In the genomic region with DNA sequence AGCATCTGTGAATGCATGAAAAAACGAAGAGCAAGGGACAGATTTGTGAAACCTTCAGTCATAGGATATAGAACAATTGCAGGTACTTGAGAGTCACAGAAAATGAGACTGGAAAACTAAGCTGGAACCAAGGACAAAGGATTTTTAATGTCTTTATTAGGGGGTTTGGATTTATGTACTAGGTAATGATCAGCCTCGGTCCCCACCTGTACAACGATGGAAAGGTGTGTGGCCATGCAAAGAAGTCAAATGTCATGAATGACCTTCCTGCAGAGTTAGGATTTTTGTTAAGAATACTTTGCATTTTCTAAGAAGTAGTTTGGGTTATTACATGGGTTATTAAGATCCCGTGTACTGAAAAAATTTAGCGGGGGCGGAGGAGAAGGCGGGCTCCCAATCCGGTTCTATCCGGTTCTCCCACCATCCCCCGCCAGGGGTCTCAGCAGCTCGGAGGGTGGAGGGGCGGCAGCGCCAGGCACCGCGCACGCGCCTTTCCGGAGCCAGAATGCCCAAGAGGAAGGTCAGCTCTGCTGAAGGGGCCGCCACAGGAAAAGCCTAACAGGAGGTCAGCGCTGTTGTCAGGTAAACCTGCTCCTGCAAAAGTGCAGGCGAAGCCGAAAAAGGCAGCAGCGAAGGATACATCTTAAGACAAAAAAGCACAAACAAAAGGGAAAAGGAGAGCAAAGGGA, we compare ENCODE assay signal across 10 cellular contexts.
DNase-seq lines count a peak whose midpoint lies in the region; ATAC-seq and TF ChIP-seq lines count a peak whose summit lies in the region.
"Had no signal": no experiment of that assay in that cellular context is flagged by ENCODE, and none has a peak within 500 bp of the region (broad histone marks: within the 10 kb centered on the region; RNA-seq: fewer than 3 reads in every experiment).

No MANE protein-coding gene starts in this region.

- TF ChIP-seq CTCF in fibroblast of mammary gland (conservative IDR thresholded peaks at IDR 0.05; ENCODE audit: control insufficient read depth, insufficient read depth, low read depth, low read length) (no peak), tibial artery (IDR thresholded peaks at IDR 0.05) (no peak)

- no peaks in the 10 kb centered on the region for H3K9me3 ChIP-seq in tibial artery

- no peaks in the 10 kb centered on the region for H3K27me3 ChIP-seq in tibial artery

- intact Hi-C loops in tibial artery (cut with DNase I; ENCODE audit: low total_unique reads): no loop called here

- no peaks in the 10 kb centered on the region for H3K36me3 ChIP-seq in tibial artery

- ATAC-seq in HG03342 (IDR thresholded peaks at IDR 0.05; ENCODE audit: unreplicated experiment) (no peak), HG03521 (IDR thresholded peaks at IDR 0.05; ENCODE audit: unreplicated experiment) (no peak)

- H3K27ac ChIP-seq in tibial artery: peak overlapping the region; percentile 7 to 65
- H3K27ac ChIP-seq: 22Rv1, RWPE1 had no signal

- DNase-seq in DMS53 (lab: John Stamatoyannopoulos, UW): peak; percentile 68
- no peak for DNase-seq in DMS53 treated with DMSO at 0.1 percent for 48 hours (lab: John Stamatoyannopoulos, UW; ENCODE audit: unreplicated experiment)
- DNase-seq in fibroblast of mammary gland (ENCODE audit: low read depth): peak; percentile 14
- DNase-seq in midbrain (lab: John Stamatoyannopoulos, UW): peak; percentile 40
- peak in 1 of 2 donors; percentile 65 for DNase-seq in tibial artery
- DNase-seq in OCI-M2 (lab: John Stamatoyannopoulos, UW; ENCODE audit: unreplicated experiment): no peak

- peak overlapping the region; percentile 16 for H3K4me3 ChIP-seq in fibroblast of mammary gland (ENCODE audit: control insufficient read depth, low read depth, low read length)
- peak overlapping the region; percentile 40 to 41 for H3K4me3 ChIP-seq in tibial artery

- H3K4me1 ChIP-seq in tibial artery: peaks cover 0 to 5% (median 0%) of the 10 kb centered on the region in 4 donors

Comparison
In these comparisons a context has a peak if more than half of its experiments do, and no peak if none do; other contexts are left out.
1. DNase-seq: peak in DMS53 (single experiment), fibroblast of mammary gland (single experiment) and midbrain (single experiment); none in DMS53 treated with DMSO at 0.1 percent for 48 hours (single experiment) and OCI-M2 (single experiment).